1 cellular context compared by ENCODE assay signal in genomic region chr11:63671322-63672155, GRCh38.
TF ChIP-seq lines count a peak whose summit lies in the region.

Gene ATL3, minus strand, starts transcription at chr11:63671376. Its CDS starts 41 bp downstream, at chr11:63671335.

TF ChIP-seq in K562, 482 proteins besides CTCF, POLR2A, EP300 and RAD21 (continued from another document and continues in another):
- TF ChIP-seq ZNF512 (tag; IDR thresholded peaks at IDR 0.05) (no peak), SOX6 (IDR thresholded peaks at IDR 0.05) (peak; percentile 81), ZNF586 (CRISPR knock-in tag; conservative IDR thresholded peaks at IDR 0.05) (no peak), DEAF1 (CRISPR knock-in tag; IDR thresholded peaks at IDR 0.05) (no peak), FOXJ3 (CRISPR knock-in tag; IDR thresholded peaks at IDR 0.05) (peak; percentile 74; the same call in 1 of the 2 replicates), ZBTB7A (IDR thresholded peaks at IDR 0.05; ENCODE audit: borderline replicate concordance, control insufficient read depth, low read depth, low read length) (peak; percentile 57; the same call in 1 of the 2 replicates), ELK3 (CRISPR knock-in tag; IDR thresholded peaks at IDR 0.05) (no peak), NFATC3 (IDR thresholded peaks at IDR 0.05) (no peak), SFPQ (IDR thresholded peaks at IDR 0.05; ENCODE audit: low read depth, low read length) (no peak), NELFE (IDR thresholded peaks at IDR 0.05; ENCODE audit: insufficient read depth, insufficient read length) (no peak), TAF1 (IDR thresholded peaks at IDR 0.05; ENCODE audit: control insufficient read depth, extremely low read depth, insufficient read depth, low read length, severe bottlenecking) (peak; percentile 43), ZC3H11A (IDR thresholded peaks at IDR 0.05; ENCODE audit: low read depth, low read length) (no peak), PTRF (tag; IDR thresholded peaks at IDR 0.05) (no peak), ZNF217 (CRISPR knock-in tag; IDR thresholded peaks at IDR 0.05) (peak; percentile 100), GATAD2A (IDR thresholded peaks at IDR 0.05) (no peak), ZNF324 (CRISPR knock-in tag; IDR thresholded peaks at IDR 0.05) (no peak), ZNF592 (IDR thresholded peaks at IDR 0.05) (peak; percentile 99), SP1 (CRISPR knock-in tag; IDR thresholded peaks at IDR 0.05) (peak; percentile 100), HBP1 (CRISPR knock-in tag; IDR thresholded peaks at IDR 0.05) (no peak), ZNF407 (IDR thresholded peaks at IDR 0.05; ENCODE audit: low read depth) (peak; percentile 12; the same call in 1 of the 2 replicates), ETV5 (CRISPR knock-in tag; IDR thresholded peaks at IDR 0.05; ENCODE audit: low read depth) (peak; percentile 96), CHD2 (IDR thresholded peaks at IDR 0.05; ENCODE audit: low read depth, low read length) (peak; percentile 73), ZNF224 (CRISPR knock-in tag; IDR thresholded peaks at IDR 0.05) (peak; percentile 100), L3MBTL2 (IDR thresholded peaks at IDR 0.05) (peak; percentile 100), ATF7 (IDR thresholded peaks at IDR 0.05) (peak; percentile 85), BCL6 (CRISPR knock-in tag; IDR thresholded peaks at IDR 0.05) (no peak), RREB1 (CRISPR knock-in tag; IDR thresholded peaks at IDR 0.05) (0 out of 2 replicates have a peak, but pooled peaks have one; percentile 12)
